ENCODE assay signal across 1 cellular context in the genomic region with DNA sequence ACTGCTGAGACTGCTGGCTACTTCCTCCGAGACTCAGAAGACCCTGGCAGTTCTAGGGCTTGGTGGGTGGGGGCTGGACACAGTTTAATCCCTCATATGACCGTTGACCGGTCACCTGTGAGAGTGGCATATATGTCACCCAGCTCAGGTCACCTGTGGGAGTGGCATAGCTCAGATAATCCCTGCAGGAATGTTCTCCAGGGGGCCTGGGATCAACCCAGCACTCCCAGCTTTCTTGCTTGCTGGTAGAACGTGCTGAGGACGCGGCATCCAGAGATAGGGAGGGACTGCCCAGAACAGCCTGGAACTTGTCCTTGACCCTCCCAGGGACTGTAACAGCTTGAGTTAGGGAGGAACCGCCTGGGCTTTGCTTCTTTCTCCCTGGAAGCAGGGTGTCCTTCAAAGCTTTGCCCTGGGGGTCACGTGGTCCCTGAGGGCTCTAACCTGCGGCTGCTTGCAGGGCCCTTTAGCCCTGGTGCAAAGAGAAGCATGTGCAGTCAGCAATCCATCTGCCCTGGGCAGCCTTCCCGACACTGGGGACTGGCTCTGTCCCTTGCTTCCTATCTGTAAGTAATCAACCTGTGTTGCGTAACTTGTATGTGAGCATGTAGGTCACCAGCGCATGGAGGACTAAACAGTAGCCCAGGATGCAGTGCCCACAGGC.
TF ChIP-seq lines count a peak whose summit lies in the region.

No MANE protein-coding gene starts in this region.

TF ChIP-seq in GM23338, 12 proteins besides CTCF, POLR2A, EP300 and RAD21 (continued from another document):
- TF ChIP-seq, protein P1, sequence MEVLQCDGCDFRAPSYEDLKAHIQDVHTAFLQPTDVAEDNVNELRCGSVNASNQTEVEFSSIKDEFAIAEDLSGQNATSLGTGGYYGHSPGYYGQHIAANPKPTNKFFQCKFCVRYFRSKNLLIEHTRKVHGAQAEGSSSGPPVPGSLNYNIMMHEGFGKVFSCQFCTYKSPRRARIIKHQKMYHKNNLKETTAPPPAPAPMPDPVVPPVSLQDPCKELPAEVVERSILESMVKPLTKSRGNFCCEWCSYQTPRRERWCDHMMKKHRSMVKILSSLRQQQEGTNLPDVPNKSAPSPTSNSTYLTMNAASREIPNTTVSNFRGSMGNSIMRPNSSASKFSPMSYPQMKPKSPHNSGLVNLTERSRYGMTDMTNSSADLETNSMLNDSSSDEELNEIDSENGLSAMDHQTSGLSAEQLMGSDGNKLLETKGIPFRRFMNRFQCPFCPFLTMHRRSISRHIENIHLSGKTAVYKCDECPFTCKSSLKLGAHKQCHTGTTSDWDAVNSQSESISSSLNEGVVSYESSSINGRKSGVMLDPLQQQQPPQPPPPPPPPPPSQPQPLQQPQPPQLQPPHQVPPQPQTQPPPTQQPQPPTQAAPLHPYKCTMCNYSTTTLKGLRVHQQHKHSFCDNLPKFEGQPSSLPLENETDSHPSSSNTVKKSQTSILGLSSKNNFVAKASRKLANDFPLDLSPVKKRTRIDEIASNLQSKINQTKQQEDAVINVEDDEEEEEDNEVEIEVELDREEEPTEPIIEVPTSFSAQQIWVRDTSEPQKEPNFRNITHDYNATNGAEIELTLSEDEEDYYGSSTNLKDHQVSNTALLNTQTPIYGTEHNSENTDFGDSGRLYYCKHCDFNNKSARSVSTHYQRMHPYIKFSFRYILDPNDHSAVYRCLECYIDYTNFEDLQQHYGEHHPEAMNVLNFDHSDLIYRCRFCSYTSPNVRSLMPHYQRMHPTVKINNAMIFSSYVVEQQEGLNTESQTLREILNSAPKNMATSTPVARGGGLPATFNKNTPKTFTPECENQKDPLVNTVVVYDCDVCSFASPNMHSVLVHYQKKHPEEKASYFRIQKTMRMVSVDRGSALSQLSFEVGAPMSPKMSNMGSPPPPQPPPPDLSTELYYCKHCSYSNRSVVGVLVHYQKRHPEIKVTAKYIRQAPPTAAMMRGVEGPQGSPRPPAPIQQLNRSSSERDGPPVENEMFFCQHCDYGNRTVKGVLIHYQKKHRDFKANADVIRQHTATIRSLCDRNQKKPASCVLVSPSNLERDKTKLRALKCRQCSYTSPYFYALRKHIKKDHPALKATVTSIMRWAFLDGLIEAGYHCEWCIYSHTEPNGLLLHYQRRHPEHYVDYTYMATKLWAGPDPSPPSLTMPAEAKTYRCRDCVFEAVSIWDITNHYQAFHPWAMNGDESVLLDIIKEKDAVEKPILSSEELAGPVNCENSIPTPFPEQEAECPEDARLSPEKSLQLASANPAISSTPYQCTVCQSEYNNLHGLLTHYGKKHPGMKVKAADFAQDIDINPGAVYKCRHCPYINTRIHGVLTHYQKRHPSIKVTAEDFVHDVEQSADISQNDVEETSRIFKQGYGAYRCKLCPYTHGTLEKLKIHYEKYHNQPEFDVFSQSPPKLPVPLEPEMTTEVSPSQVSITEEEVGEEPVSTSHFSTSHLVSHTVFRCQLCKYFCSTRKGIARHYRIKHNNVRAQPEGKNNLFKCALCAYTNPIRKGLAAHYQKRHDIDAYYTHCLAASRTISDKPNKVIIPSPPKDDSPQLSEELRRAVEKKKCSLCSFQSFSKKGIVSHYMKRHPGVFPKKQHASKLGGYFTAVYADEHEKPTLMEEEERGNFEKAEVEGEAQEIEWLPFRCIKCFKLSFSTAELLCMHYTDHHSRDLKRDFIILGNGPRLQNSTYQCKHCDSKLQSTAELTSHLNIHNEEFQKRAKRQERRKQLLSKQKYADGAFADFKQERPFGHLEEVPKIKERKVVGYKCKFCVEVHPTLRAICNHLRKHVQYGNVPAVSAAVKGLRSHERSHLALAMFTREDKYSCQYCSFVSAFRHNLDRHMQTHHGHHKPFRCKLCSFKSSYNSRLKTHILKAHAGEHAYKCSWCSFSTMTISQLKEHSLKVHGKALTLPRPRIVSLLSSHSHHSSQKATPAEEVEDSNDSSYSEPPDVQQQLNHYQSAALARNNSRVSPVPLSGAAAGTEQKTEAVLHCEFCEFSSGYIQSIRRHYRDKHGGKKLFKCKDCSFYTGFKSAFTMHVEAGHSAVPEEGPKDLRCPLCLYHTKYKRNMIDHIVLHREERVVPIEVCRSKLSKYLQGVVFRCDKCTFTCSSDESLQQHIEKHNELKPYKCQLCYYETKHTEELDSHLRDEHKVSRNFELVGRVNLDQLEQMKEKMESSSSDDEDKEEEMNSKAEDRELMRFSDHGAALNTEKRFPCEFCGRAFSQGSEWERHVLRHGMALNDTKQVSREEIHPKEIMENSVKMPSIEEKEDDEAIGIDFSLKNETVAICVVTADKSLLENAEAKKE (CRISPR knock-in tag; IDR thresholded peaks at IDR 0.05) = no peak
- TF ChIP-seq ZNF331 (CRISPR knock-in tag; IDR thresholded peaks at IDR 0.05; ENCODE audit: low read depth) (no peak), NANOG (IDR thresholded peaks at IDR 0.05; ENCODE audit: borderline replicate concordance) (no peak), STAT1 (IDR thresholded peaks at IDR 0.05; ENCODE audit: unreplicated experiment) (no peak), ZNF114 (CRISPR knock-in tag; IDR thresholded peaks at IDR 0.05) (no peak), POLR2AphosphoS5 (IDR thresholded peaks at IDR 0.05; ENCODE audit: low read depth) (no peak)
- TF ChIP-seq, protein P2, sequence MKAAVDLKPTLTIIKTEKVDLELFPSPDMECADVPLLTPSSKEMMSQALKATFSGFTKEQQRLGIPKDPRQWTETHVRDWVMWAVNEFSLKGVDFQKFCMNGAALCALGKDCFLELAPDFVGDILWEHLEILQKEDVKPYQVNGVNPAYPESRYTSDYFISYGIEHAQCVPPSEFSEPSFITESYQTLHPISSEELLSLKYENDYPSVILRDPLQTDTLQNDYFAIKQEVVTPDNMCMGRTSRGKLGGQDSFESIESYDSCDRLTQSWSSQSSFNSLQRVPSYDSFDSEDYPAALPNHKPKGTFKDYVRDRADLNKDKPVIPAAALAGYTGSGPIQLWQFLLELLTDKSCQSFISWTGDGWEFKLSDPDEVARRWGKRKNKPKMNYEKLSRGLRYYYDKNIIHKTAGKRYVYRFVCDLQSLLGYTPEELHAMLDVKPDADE (IDR thresholded peaks at IDR 0.05) = no peak
